8 cellular contexts compared by ENCODE assay signal in genomic region chr1:39576016-39576657, GRCh38. TPM values are rescaled to one million over a fixed set of nuclear protein-coding genes. Genes with fewer than 3 reads are reported as not detected.
A peak's percentile ranks its signal among the peaks of the same experiment; 100 is the strongest.
DNase-seq lines count a peak whose midpoint lies in the region; ATAC-seq, FAIRE-seq and TF ChIP-seq lines count a peak whose summit lies in the region.

No MANE protein-coding gene starts in this region.

- peak overlapping the region; percentile 19 for H3K27ac ChIP-seq in cingulate gyrus (ENCODE audit: low read depth, low read length)
- peak overlapping the region; percentile 80 for H3K27ac ChIP-seq in HepG2 (ENCODE audit: extremely low read length, insufficient read depth, low read length)

- peak overlapping the region; percentile 99 for H3K27ac Mint-ChIP-seq in stimulated activated naive B cell treated with anti-CD40 and anti-IgM and Interleukin-4, amounts not matched to agents 10 μg/mL and 1 μg/mL and 100 μg/mL, for 72 hours

- H3K4me1 ChIP-seq in HepG2 (ENCODE audit: insufficient read depth, low read length): peaks cover 39% of the 10 kb centered on the region

- intact Hi-C loops in HepG2 (cut with micrococcal nuclease; ENCODE audit: unreplicated experiment): loop anchor here (5.0 kb wide), 1 partner anchor 714 kb away; no protein-coding TSS in a partner anchor

- peaks cover 44% of the 10 kb centered on the region for H4K20me1 ChIP-seq in HepG2 (ENCODE audit: insufficient read depth, low read length)

- H2AFZ ChIP-seq in HepG2 (ENCODE audit: low read length): no peak overlapping the region

- H3K9ac ChIP-seq in HepG2 (ENCODE audit: insufficient read depth, low read depth, low read length): peak overlapping the region; percentile 95

- WGBS in HepG2 (ENCODE audit: low lambda C conversion rate): under 1% methylated on average over 41 of the region's 87 CpGs

- TF ChIP-seq EP300 in HepG2 (IDR thresholded peaks at IDR 0.05; ENCODE audit: low read depth in 2 of 2, low read length in 2 of 2) (no peak), HepG2 (CRISPR knock-in tag; IDR thresholded peaks at IDR 0.05; ENCODE audit: borderline replicate concordance) (no peak)

- no peak for FAIRE-seq in HepG2 (lab: Jason Lieb, UNC)

- DNase-seq in AG20443 (ENCODE audit: low spot score): peak; percentile 70
- DNase-seq in T-helper 22 cell (ENCODE audit: low read depth): peak; percentile 13
- DNase-seq in HepG2 (ENCODE audit: low spot score): no peak
- peak; percentile 22 for DNase-seq in stimulated activated naive B cell treated with anti-CD40 and anti-IgM and Interleukin-4, amounts not matched to agents 10 μg/mL and 1 μg/mL and 100 μg/mL, for 72 hours
- no peak for DNase-seq in LoVo (ENCODE audit: low spot score)

- H3K4me3 ChIP-seq in HepG2 (replicated peaks in 1 of 3; ENCODE audit: insufficient read depth in 1 of 3, low read depth in 2 of 3, low read length in 3 of 3): peak overlapping the region; percentile 86 to 99 (median 95)

- H3K4me1 Mint-ChIP-seq in stimulated activated naive B cell treated with anti-CD40 and anti-IgM and Interleukin-4, amounts not matched to agents 10 μg/mL and 1 μg/mL and 100 μg/mL, for 72 hours: peaks cover 22 to 30% of the 10 kb centered on the region in 2 donors

- peak overlapping the region; percentile 92 to 96 for H3K4me3 Mint-ChIP-seq in stimulated activated naive B cell treated with anti-CD40 and anti-IgM and Interleukin-4, amounts not matched to agents 10 μg/mL and 1 μg/mL and 100 μg/mL, for 72 hours

- peaks cover 52% of the 10 kb centered on the region for H3K79me2 ChIP-seq in HepG2 (ENCODE audit: insufficient read depth, low read length)

- peaks cover 23 to 34% of the 10 kb centered on the region in 2 donors for H3K36me3 Mint-ChIP-seq in stimulated activated naive B cell treated with anti-CD40 and anti-IgM and Interleukin-4, amounts not matched to agents 10 μg/mL and 1 μg/mL and 100 μg/mL, for 72 hours

- TSS peak; percentile 65 for BruUV-seq in HepG2 (replicated peaks; lab: Mats Ljungman, UMichigan)

- POLR2A ChIA-PET in HepG2 (lab: Yijun Ruan, JAX): interaction anchor here (0.8 to 1.3 kb wide), 3 partner anchors 163 to 464 kb away, joined by 3 to 4 read pairs (median 3); partner anchors contain the start of genes CAP1 and PPIE

- CTCF ChIA-PET in HepG2 (lab: Yijun Ruan, JAX; ENCODE audit: low intra/inter-chr PET ratio, low total read pairs): no interaction called here

- no peak for TF ChIP-seq CTCF in HepG2 (CRISPR knock-in tag; IDR thresholded peaks at IDR 0.05)

- H3K4me2 ChIP-seq in HepG2 (ENCODE audit: low read depth, low read length): peak overlapping the region; percentile 98; the same call in 1 of the 2 replicates

- no peaks in the 10 kb centered on the region for H3K27me3 Mint-ChIP-seq in stimulated activated naive B cell treated with anti-CD40 and anti-IgM and Interleukin-4, amounts not matched to agents 10 μg/mL and 1 μg/mL and 100 μg/mL, for 72 hours

- no peaks in the 10 kb centered on the region; a peak in 1 of 5 replicates for H3K27me3 ChIP-seq in HepG2 (ENCODE audit: control insufficient read depth in 1 of 2, insufficient read depth in 2 of 2, low read length in 2 of 2)

- no peak for TF ChIP-seq RAD21 in HepG2 (CRISPR knock-in tag; IDR thresholded peaks at IDR 0.05)

- in situ Hi-C loops in HepG2 (cut with HindIII; ENCODE audit: extremely low pct_ligation_motif_present, low pct_unique_long_range_greater_than_20kb): no loop called here

- H3K36me3 ChIP-seq in HepG2 (replicated peaks in 1 of 2; ENCODE audit: control insufficient read depth in 1 of 2, insufficient read depth in 2 of 2, low read length in 2 of 2): peaks cover 4 to 27% of the 10 kb centered on the region in 2 experiments

- peak; percentile 28 for ATAC-seq in GM19328 (IDR thresholded peaks at IDR 0.05; ENCODE audit: unreplicated experiment)
- ATAC-seq in HG03354 (IDR thresholded peaks at IDR 0.05; ENCODE audit: poor library complexity, severe bottlenecking, unreplicated experiment): peak; percentile 51
- 0 out of 3 replicates have a peak, but pooled peaks have one; percentile 5 for ATAC-seq in HepG2
- ATAC-seq in stimulated activated naive B cell treated with anti-CD40 and anti-IgM and Interleukin-4, amounts not matched to agents 10 μg/mL and 1 μg/mL and 100 μg/mL, for 72 hours (replicated peaks): peak; percentile 53 to 60

- no peaks in the 10 kb centered on the region for H3K9me3 Mint-ChIP-seq in stimulated activated naive B cell treated with anti-CD40 and anti-IgM and Interleukin-4, amounts not matched to agents 10 μg/mL and 1 μg/mL and 100 μg/mL, for 72 hours

- TF ChIP-seq POLR2A in HepG2 (IDR thresholded peaks at IDR 0.05; ENCODE audit: insufficient read depth in 1 of 2, low read depth in 2 of 2, low read length in 2 of 2): no peak

- no peaks in the 10 kb centered on the region for H3K9me3 ChIP-seq in HepG2 (ENCODE audit: low read length)

TF ChIP-seq in HepG2, 621 proteins besides CTCF, POLR2A, EP300 and RAD21 (continues in another document):
- no peak for TF ChIP-seq HOXA7 (CRISPR knock-in tag; IDR thresholded peaks at IDR 0.05)
- TF ChIP-seq KLF12 (CRISPR knock-in tag; IDR thresholded peaks at IDR 0.05; ENCODE audit: borderline replicate concordance): no peak
- no peak for TF ChIP-seq MXI1 (IDR thresholded peaks at IDR 0.05; ENCODE audit: borderline replicate concordance, low read depth, low read length)
- TF ChIP-seq ATM (IDR thresholded peaks at IDR 0.05; ENCODE audit: borderline replicate concordance): no peak
- no peak for TF ChIP-seq ZNF205 (CRISPR knock-in tag; IDR thresholded peaks at IDR 0.05)
- TF ChIP-seq, protein P1, sequence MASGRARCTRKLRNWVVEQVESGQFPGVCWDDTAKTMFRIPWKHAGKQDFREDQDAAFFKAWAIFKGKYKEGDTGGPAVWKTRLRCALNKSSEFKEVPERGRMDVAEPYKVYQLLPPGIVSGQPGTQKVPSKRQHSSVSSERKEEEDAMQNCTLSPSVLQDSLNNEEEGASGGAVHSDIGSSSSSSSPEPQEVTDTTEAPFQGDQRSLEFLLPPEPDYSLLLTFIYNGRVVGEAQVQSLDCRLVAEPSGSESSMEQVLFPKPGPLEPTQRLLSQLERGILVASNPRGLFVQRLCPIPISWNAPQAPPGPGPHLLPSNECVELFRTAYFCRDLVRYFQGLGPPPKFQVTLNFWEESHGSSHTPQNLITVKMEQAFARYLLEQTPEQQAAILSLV (CRISPR knock-in tag; IDR thresholded peaks at IDR 0.05; ENCODE audit: borderline replicate concordance): no peak
- no peak for TF ChIP-seq JUN (CRISPR knock-in tag; IDR thresholded peaks at IDR 0.05)
- TF ChIP-seq PHF20 (CRISPR knock-in tag; IDR thresholded peaks at IDR 0.05): peak; percentile 7; the same call in 1 of the 2 replicates
- 0 out of 2 replicates have a peak, but pooled peaks have one; percentile 1 for TF ChIP-seq NR2C2 (CRISPR knock-in tag; IDR thresholded peaks at IDR 0.05; ENCODE audit: borderline replicate concordance)
- TF ChIP-seq, protein P2, sequence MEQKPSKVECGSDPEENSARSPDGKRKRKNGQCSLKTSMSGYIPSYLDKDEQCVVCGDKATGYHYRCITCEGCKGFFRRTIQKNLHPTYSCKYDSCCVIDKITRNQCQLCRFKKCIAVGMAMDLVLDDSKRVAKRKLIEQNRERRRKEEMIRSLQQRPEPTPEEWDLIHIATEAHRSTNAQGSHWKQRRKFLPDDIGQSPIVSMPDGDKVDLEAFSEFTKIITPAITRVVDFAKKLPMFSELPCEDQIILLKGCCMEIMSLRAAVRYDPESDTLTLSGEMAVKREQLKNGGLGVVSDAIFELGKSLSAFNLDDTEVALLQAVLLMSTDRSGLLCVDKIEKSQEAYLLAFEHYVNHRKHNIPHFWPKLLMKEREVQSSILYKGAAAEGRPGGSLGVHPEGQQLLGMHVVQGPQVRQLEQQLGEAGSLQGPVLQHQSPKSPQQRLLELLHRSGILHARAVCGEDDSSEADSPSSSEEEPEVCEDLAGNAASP (CRISPR knock-in tag; IDR thresholded peaks at IDR 0.05; ENCODE audit: borderline replicate concordance): no peak
- TF ChIP-seq ZNF274 (CRISPR knock-in tag; IDR thresholded peaks at IDR 0.05): no peak
- no peak for TF ChIP-seq ZNF790 (CRISPR knock-in tag; IDR thresholded peaks at IDR 0.05; ENCODE audit: borderline replicate concordance)
- TF ChIP-seq ZBTB8A (CRISPR knock-in tag; IDR thresholded peaks at IDR 0.05; ENCODE audit: borderline replicate concordance, low read depth): 0 out of 2 replicates have a peak, but pooled peaks have one; percentile 6
- peak; percentile 26; the same call in 1 of the 2 replicates for TF ChIP-seq U2AF2 (IDR thresholded peaks at IDR 0.05; ENCODE audit: low read depth, low read length)
- TF ChIP-seq NCOA2 (CRISPR knock-in tag; IDR thresholded peaks at IDR 0.05): no peak
- TF ChIP-seq ETV5 (CRISPR knock-in tag; IDR thresholded peaks at IDR 0.05; ENCODE audit: borderline replicate concordance): peak; percentile 9; the same call in 1 of the 2 replicates
- TF ChIP-seq SAFB2 (CRISPR knock-in tag; IDR thresholded peaks at IDR 0.05; ENCODE audit: borderline replicate concordance, low read depth): no peak
- no peak for TF ChIP-seq ZMYM3 (CRISPR knock-in tag; IDR thresholded peaks at IDR 0.05)

RNA-seq across cellular contexts. Expression of gene PABPC4, which starts 0.5 kb away (rescaled TPM):
- total RNA-seq in HepG2 (2016; rRNA removed; fragmentation: Illumina TruSeq; extraction: Trizol): 111 and 117 TPM in 2 replicates
- total RNA-seq in HepG2 (2016; cell fraction: cytosol; rRNA removed; fragmentation: Illumina TruSeq; extraction: Trizol; ENCODE audit: low read depth): 101 TPM in 2 replicates
- total RNA-seq in HepG2 (2016; cell fraction: insoluble cytoplasmic fraction; rRNA removed; fragmentation: Illumina TruSeq; extraction: Trizol): 102 and 113 TPM in 2 replicates
- total RNA-seq in HepG2 (2016; cell fraction: membrane; rRNA removed; fragmentation: Illumina TruSeq; extraction: Trizol): 155 and 172 TPM in 2 replicates
- 154 and 190 TPM in 2 replicates for total RNA-seq in HepG2 (2016; cell fraction: nucleus; rRNA removed; fragmentation: Illumina TruSeq; extraction: Trizol)
- 74.9 and 85.0 TPM in 2 replicates for polyA plus RNA-seq in HepG2 (2011; rRNA removed)
- polyA plus RNA-seq in HepG2 (2011; cell fraction: cytosol; rRNA removed): 38.5 and 48.3 TPM in 2 replicates
- polyA plus RNA-seq in HepG2 (2011; cell fraction: nucleus; rRNA removed): 295 and 298 TPM in 2 replicates
- 127 and 129 TPM in 2 replicates for polyA plus RNA-seq in HepG2 (2012)
- 94.4 and 97.7 TPM in 2 replicates for polyA plus RNA-seq in HepG2 (2016; cell fraction: cytosol; fragmentation: Illumina TruSeq; extraction: Trizol; ENCODE audit: low read depth)
- 152 and 164 TPM in 2 replicates for polyA plus RNA-seq in HepG2 (2016; cell fraction: insoluble cytoplasmic fraction; fragmentation: Illumina TruSeq; extraction: Trizol; ENCODE audit: low read depth)
- polyA plus RNA-seq in HepG2 (2016; cell fraction: membrane; fragmentation: Illumina TruSeq; extraction: Trizol; ENCODE audit: low read depth): 159 and 192 TPM in 2 replicates
- polyA plus RNA-seq in HepG2 (2016; cell fraction: nucleus; fragmentation: Illumina TruSeq; extraction: Trizol; ENCODE audit: insufficient read depth, low read depth): 441 and 444 TPM in 2 replicates
- 173 and 261 TPM in 2 replicates for polyA minus RNA-seq in HepG2 (2011; rRNA and poly(A)+ RNA removed; ENCODE audit: low replicate concordance)
- 69.5 and 79.1 TPM in 2 replicates for polyA minus RNA-seq in HepG2 (2011; cell fraction: cytosol; rRNA and poly(A)+ RNA removed)
- 148 and 157 TPM in 2 replicates for polyA minus RNA-seq in HepG2 (2011; cell fraction: nucleus; rRNA and poly(A)+ RNA removed)

Comparison
In these comparisons a context has a peak if more than half of its experiments do, and no peak if none do; other contexts are left out.
1. DNase-seq: peak in AG20443 (single experiment), T-helper 22 cell (single experiment) and stimulated activated naive B cell treated with anti-CD40 and anti-IgM and Interleukin-4, amounts not matched to agents 10 μg/mL and 1 μg/mL and 100 μg/mL, for 72 hours (single experiment); none in HepG2 (single experiment) and LoVo (single experiment).
2. ATAC-seq: peak in every context shown above with its lines; median percentile 56 in stimulated activated naive B cell treated with anti-CD40 and anti-IgM and Interleukin-4, amounts not matched to agents 10 μg/mL and 1 μg/mL and 100 μg/mL, for 72 hours; 51 in HG03354; 28 in GM19328; 5 in HepG2.